ENCODE assay signal across 1 cellular context in genomic region chr17:38825762-38826247, GRCh38.
TF ChIP-seq lines count a peak whose summit lies in the region.

No MANE protein-coding gene starts in this region.

TF ChIP-seq in IMR-90, 13 proteins besides CTCF, POLR2A, EP300 and RAD21:
- TF ChIP-seq MXI1 (IDR thresholded peaks at IDR 0.05; ENCODE audit: borderline replicate concordance, low read depth, low read length): no peak
- TF ChIP-seq, protein P1, sequence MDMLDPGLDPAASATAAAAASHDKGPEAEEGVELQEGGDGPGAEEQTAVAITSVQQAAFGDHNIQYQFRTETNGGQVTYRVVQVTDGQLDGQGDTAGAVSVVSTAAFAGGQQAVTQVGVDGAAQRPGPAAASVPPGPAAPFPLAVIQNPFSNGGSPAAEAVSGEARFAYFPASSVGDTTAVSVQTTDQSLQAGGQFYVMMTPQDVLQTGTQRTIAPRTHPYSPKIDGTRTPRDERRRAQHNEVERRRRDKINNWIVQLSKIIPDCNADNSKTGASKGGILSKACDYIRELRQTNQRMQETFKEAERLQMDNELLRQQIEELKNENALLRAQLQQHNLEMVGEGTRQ (IDR thresholded peaks at IDR 0.05; ENCODE audit: low read depth, low read length): no peak
TF ChIP-seq in IMR-90: peak in this region for 0.
